ENCODE assay signal across 25 cellular contexts in the genomic region with DNA sequence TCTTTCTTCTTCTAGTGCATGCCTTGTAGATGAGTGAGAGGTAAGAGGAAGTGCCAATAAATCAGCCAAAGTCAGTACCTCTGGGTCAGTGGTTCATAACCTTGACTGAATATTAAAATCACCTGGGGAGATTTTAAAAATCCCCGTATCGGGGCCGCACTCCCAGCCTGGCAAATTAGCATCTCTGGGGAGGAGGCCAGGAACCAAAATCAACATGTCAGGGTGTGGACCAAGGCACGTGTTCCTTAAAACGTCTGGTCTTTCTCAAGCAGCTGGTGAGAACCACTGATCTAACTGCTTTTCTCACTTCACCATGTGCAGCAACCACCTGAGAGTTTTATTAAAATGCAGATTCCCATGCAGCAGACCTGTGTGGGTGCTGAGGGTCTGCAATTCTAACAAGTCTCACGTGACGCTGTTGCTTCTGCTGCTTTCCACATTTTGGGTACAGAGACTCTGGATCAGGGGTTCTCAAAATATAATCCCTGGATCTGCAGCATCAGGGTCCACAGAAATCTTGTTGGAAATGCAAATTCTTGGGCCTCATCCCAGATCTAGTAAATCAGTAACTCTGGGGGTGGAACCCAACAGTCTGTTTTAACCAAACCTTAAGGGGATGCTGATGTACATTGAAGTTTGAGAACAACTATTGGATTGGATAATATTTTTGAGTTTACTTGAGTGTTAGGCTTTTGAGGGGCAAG. TPM values are rescaled to one million over a fixed set of nuclear protein-coding genes. Genes with fewer than 3 reads are reported as not detected.
DNase-seq lines count a peak whose midpoint lies in the region; ATAC-seq and TF ChIP-seq lines count a peak whose summit lies in the region.
"Had no signal": no experiment of that assay in that cellular context is flagged by ENCODE, and none has a peak within 500 bp of the region (broad histone marks: within the 10 kb centered on the region; RNA-seq: fewer than 3 reads in every experiment).

No MANE protein-coding gene starts in this region.

- H3K79me2 ChIP-seq in GM23338 (replicated peaks; ENCODE audit: insufficient read depth) = no peaks in the 10 kb centered on the region

- H3K9me3 Mint-ChIP-seq in GM23338 = no peaks in the 10 kb centered on the region
- H3K9me3 Mint-ChIP-seq: activated naive CD4-positive, alpha-beta T cell treated with anti-CD3 and anti-CD28 coated beads for 36 hours had no signal

- no peak for TF ChIP-seq CTCF in GM23338 (conservative IDR thresholded peaks at IDR 0.05; ENCODE audit: low read depth in 2 of 2)

- H3K4me1 Mint-ChIP-seq in GM23338 = peaks cover 18% of the 10 kb centered on the region
- H3K4me1 Mint-ChIP-seq: activated CD4-positive, alpha-beta T cell treated with anti-CD3 and anti-CD28 coated beads for 36 hours; IgD-negative memory B cell; naive thymus-derived CD8-positive, alpha-beta T cell had no signal

- no peak for TF ChIP-seq POLR2A in erythroblast (IDR thresholded peaks at IDR 0.05; ENCODE audit: low read length)

- H3K4me3 ChIP-seq in GM23338 = no peak overlapping the region
- H3K4me3 ChIP-seq: adrenal gland, tibial nerve had no signal

- no peak overlapping the region for H3K4me3 Mint-ChIP-seq in GM23338
- H3K4me3 Mint-ChIP-seq: activated CD4-positive, alpha-beta T cell treated with anti-CD3 and anti-CD28 coated beads for 36 hours; activated CD8-positive, alpha-beta T cell treated with anti-CD3 and anti-CD28 coated beads, Interleukin-2, amount 10 ng/mL, durations not matched to agents 7 days and 5 days; activated naive CD4-positive, alpha-beta T cell treated with anti-CD3 and anti-CD28 coated beads for 36 hours; IgD-negative memory B cell; naive thymus-derived CD8-positive, alpha-beta T cell had no signal

- H3K27ac ChIP-seq in GM23338 (ENCODE audit: low read depth) = peak overlapping the region; percentile 68; the same call in 1 of the 2 replicates
- H3K27ac ChIP-seq: adrenal gland, tibial nerve had no signal

- H3K27ac Mint-ChIP-seq in GM23338 = no peak overlapping the region; the same call in 1 of the 2 replicates
- H3K27ac Mint-ChIP-seq: activated CD4-positive, alpha-beta T cell treated with anti-CD3 and anti-CD28 coated beads for 36 hours; activated CD8-positive, alpha-beta T cell treated with anti-CD3 and anti-CD28 coated beads, Interleukin-2, amount 10 ng/mL, durations not matched to agents 7 days and 5 days; activated naive CD4-positive, alpha-beta T cell treated with anti-CD3 and anti-CD28 coated beads for 36 hours; IgD-negative memory B cell; naive thymus-derived CD8-positive, alpha-beta T cell; progenitor cell of endocrine pancreas had no signal

- H3K36me3 Mint-ChIP-seq in GM23338 (ENCODE audit: low read depth) = no peaks in the 10 kb centered on the region; the same call in 2 of the 3 replicates
- H3K36me3 Mint-ChIP-seq: IgD-negative memory B cell; naive thymus-derived CD8-positive, alpha-beta T cell had no signal

- no peak overlapping the region for H2AFZ ChIP-seq in GM23338

- no peaks in the 10 kb centered on the region for H3F3A ChIP-seq in GM23338 (replicated peaks; ENCODE audit: low read depth)

- no peak for ATAC-seq in GM23338
- ATAC-seq in sciatic nerve = peak; percentile 52
- no peak for ATAC-seq in GM18517 (IDR thresholded peaks at IDR 0.05; ENCODE audit: unreplicated experiment)
- no peak for ATAC-seq in HG03135 (IDR thresholded peaks at IDR 0.05; ENCODE audit: unreplicated experiment)
- ATAC-seq: activated CD4-positive, alpha-beta T cell treated with anti-CD3 and anti-CD28 coated beads for 36 hours; activated CD8-positive, alpha-beta T cell treated with anti-CD3 and anti-CD28 coated beads, Interleukin-2, amount 10 ng/mL, durations not matched to agents 7 days and 5 days; naive thymus-derived CD8-positive, alpha-beta T cell had no signal

- H3K9me2 ChIP-seq in GM23338 (ENCODE audit: insufficient read depth) = no peaks in the 10 kb centered on the region

- H3K4me2 ChIP-seq in GM23338 = 0 out of 2 replicates have a peak overlapping the region, but pooled peaks have one; percentile 24

- DNase-seq in GM23338 (ENCODE audit: low spot score) = no peak
- DNase-seq in RPMI8226 = peak; percentile 6
- DNase-seq in glomerular visceral epithelial cell (ENCODE audit: extremely low spot score) = peak; percentile 46
- no peak for DNase-seq in sciatic nerve (ENCODE audit: low spot score)
- DNase-seq in erythroblast (lab: John Stamatoyannopoulos, UW) = no peak
- DNase-seq: activated CD4-positive, alpha-beta T cell treated with anti-CD3 and anti-CD28 coated beads for 36 hours; activated CD8-positive, alpha-beta T cell treated with anti-CD3 and anti-CD28 coated beads, Interleukin-2, amount 10 ng/mL, durations not matched to agents 7 days and 5 days; activated naive CD4-positive, alpha-beta T cell treated with anti-CD3 and anti-CD28 coated beads for 36 hours; adrenal gland; C1 segment of cervical spinal cord; DMS79 treated with DMSO at 0.1 percent for 48 hours; GDM1; naive thymus-derived CD8-positive, alpha-beta T cell; NCI-H1092; NCI-H187 treated with DMSO at 0.1 percent for 48 hours; NCI-H510A treated with DMSO at 0.1 percent for 48 hours; SHP77; stimulated activated CD4-positive, alpha-beta T cell treated with anti-CD3 and anti-CD28 coated beads, Interleukin-4, amount 100 ng/mL, for 1 hour; T-helper 2 cell had no signal

- no peaks in the 10 kb centered on the region for H3K36me3 ChIP-seq in GM23338 (ENCODE audit: insufficient read depth)
- H3K36me3 ChIP-seq: adrenal gland, tibial nerve had no signal

- intact Hi-C loops in sciatic nerve (cut with DNase I) = no loop called here

- peaks cover 2% of the 10 kb centered on the region for H3K27me3 Mint-ChIP-seq in GM23338 (ENCODE audit: insufficient read depth, low read depth, poor library complexity)
- H3K27me3 Mint-ChIP-seq: activated CD4-positive, alpha-beta T cell treated with anti-CD3 and anti-CD28 coated beads for 36 hours; naive thymus-derived CD8-positive, alpha-beta T cell; progenitor cell of endocrine pancreas had no signal

- no peaks in the 10 kb centered on the region for H3K27me3 ChIP-seq in GM23338 (ENCODE audit: insufficient read depth)
- H3K27me3 ChIP-seq: adrenal gland, tibial nerve had no signal

- no peaks in the 10 kb centered on the region for H4K20me1 ChIP-seq in GM23338 (replicated peaks; ENCODE audit: insufficient read depth)

- peaks cover 4% of the 10 kb centered on the region for H3K4me1 ChIP-seq in GM23338 (ENCODE audit: insufficient read depth)
- H3K4me1 ChIP-seq: adrenal gland, tibial nerve had no signal

TF ChIP-seq in GM23338, 12 proteins besides CTCF, POLR2A, EP300 and RAD21:
- TF ChIP-seq ZNF114 (CRISPR knock-in tag; IDR thresholded peaks at IDR 0.05) (no peak), NANOG (IDR thresholded peaks at IDR 0.05; ENCODE audit: borderline replicate concordance) (no peak)
TF ChIP-seq in GM23338: peak in this region for 0.

RNA-seq across cellular contexts. Expression of gene CHST9, which starts 49.5 kb away (rescaled TPM):
- 14.3 and 15.5 TPM in 2 replicates for total RNA-seq in GM23338 (2014; rRNA removed; shearing (Covaris generic))
- polyA plus RNA-seq in GM23338 (2016; fragmentation: Nextera tagmentation; extraction: Ambion mirVana) = 13.8 and 16.8 TPM in 2 replicates
- 2.4 TPM for total RNA-seq in sciatic nerve
- total RNA-seq: activated CD4-positive, alpha-beta T cell treated with anti-CD3 and anti-CD28 coated beads for 36 hours; activated CD8-positive, alpha-beta T cell treated with anti-CD3 and anti-CD28 coated beads, Interleukin-2, amount 10 ng/mL, durations not matched to agents 7 days and 5 days; activated naive CD4-positive, alpha-beta T cell treated with anti-CD3 and anti-CD28 coated beads for 36 hours; fibroblast of lung; naive thymus-derived CD8-positive, alpha-beta T cell had no signal
- polyA plus RNA-seq: fibroblast of lung; IgD-negative memory B cell; naive thymus-derived CD8-positive, alpha-beta T cell had no signal

Comparison
In these comparisons a context has a peak if more than half of its experiments do, and no peak if none do; other contexts are left out.
1. DNase-seq: peak in RPMI8226 (single experiment) and glomerular visceral epithelial cell (single experiment); none in GM23338 (single experiment), sciatic nerve (single experiment) and erythroblast (0 of 2).